Comparison of ENCODE assay signal across 8 cellular contexts in the genomic region with DNA sequence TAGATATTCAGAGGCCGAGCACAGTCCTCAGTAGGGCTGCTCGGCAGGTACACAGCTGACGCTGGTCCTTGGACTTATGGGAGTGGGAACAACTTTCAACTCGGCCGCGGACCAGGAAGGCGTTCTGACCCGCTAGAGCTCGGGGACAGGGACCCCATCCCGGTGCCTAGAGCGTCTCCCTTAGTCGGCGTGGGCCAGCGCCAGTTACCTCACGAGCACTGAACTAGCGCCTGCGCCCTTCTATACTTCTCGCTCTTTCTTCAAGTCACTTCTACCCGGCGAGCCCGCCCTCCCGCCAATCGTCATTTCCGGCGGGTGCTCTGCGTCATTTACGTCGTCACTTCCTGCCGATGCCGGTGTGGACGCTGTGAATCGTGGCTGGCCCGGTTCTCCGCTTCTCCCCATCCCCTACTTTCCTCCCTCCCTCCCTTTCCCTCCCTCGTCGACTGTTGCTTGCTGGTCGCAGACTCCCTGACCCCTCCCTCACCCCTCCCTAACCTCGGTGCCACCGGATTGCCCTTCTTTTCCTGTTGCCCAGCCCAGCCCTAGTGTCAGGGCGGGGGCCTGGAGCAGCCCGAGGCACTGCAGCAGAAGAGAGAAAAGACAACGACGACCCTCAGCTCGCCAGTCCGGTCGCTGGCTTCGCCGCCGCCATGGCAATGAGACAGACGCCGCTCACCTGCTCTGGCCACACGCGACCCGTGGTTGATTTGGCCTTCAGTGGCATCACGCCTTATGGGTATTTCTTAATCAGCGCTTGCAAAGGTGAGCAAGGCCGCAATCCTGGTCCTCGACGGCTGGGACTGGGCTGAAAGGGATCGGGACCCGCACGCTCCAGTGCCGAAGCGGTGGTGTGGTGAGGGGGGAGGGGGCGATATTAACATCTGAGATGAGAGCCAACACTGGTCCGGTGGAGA. TPM values are rescaled to one million over a fixed set of nuclear protein-coding genes. Genes with fewer than 3 reads are reported as not detected.
DNase-seq lines count a peak whose midpoint lies in the region; ATAC-seq, FAIRE-seq and TF ChIP-seq lines count a peak whose summit lies in the region.

A gene with protein sequence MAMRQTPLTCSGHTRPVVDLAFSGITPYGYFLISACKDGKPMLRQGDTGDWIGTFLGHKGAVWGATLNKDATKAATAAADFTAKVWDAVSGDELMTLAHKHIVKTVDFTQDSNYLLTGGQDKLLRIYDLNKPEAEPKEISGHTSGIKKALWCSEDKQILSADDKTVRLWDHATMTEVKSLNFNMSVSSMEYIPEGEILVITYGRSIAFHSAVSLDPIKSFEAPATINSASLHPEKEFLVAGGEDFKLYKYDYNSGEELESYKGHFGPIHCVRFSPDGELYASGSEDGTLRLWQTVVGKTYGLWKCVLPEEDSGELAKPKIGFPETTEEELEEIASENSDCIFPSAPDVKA (plus strand): TSS at position 333 of the 917 bp plus-strand sequence. CDS start 321 bp downstream, at position 654.

- H3K18ac ChIP-seq in H1 (ENCODE audit: extremely low read depth, low read length) (peak within 1 kb of the TSS; percentile 55; the same call in 1 of the 2 replicates), mesenchymal stem cell (ENCODE audit: low read depth in 1 of 2, low read length in 2 of 2) (peak within 1 kb of the TSS; percentile 87 to 90)

- H3K56ac ChIP-seq in H1 (replicated peaks; ENCODE audit: insufficient read length, low read depth, low read length) = peak within 1 kb of the TSS; percentile 97

- H3K4ac ChIP-seq in H1 (replicated peaks; ENCODE audit: insufficient read length, low read depth, low read length) (peak within 1 kb of the TSS; percentile 81), mesenchymal stem cell (ENCODE audit: low read depth in 1 of 2, low read length in 2 of 2) (peak within 1 kb of the TSS; percentile 66 to 95)

- H4K5ac ChIP-seq in H1 (ENCODE audit: insufficient read length, low read depth, low read length) = peak within 1 kb of the TSS; percentile 90

- H3K9me3 ChIP-seq in H1 (ENCODE audit: insufficient read depth in 2 of 2, low read depth in 1 of 2, low read length in 1 of 2) (no peaks in the 10 kb centered on the region), mesenchymal stem cell (ENCODE audit: control insufficient read depth, low read length) (no peaks in the 10 kb centered on the region)

- peak within 1 kb of the TSS; percentile 2 for H3K14ac ChIP-seq in H1 (ENCODE audit: insufficient read length)
- peak within 1 kb of the TSS in 1 of 2 experiments; percentile 91 for H3K14ac ChIP-seq in mesenchymal stem cell (ENCODE audit: low read length in 2 of 2)

- 1% methylated on average over 57 of the region's 66 CpGs; no CpG with 5 or more reads in 1 of the 2 experiments for WGBS in H1 (ENCODE audit: extremely low coverage in 1 of 2, insufficient coverage in 1 of 2, insufficient read length in 1 of 2, insufficient replicate concordance in 2 of 2, low coverage in 1 of 2, low lambda C conversion rate in 2 of 2, missing lambda C conversion rate in 1 of 2), 2 experiments
- WGBS in mesenchymal stem cell = under 1% methylated on average over 62 of the region's 66 CpGs

- TF ChIP-seq POLR2A in H1 (IDR thresholded peaks at IDR 0.05; ENCODE audit: control extremely low read depth in 1 of 2, low read depth in 2 of 2, low read length in 2 of 2) = peak; percentile 92 to 99

- H3K9ac ChIP-seq in H1 (replicated peaks in 1 of 4; ENCODE audit: extremely low read depth in 1 of 4, low read depth in 3 of 4, low read length in 3 of 4) = peak within 1 kb of the TSS; percentile 86 to 96 (median 92)
- H3K9ac ChIP-seq in mesenchymal stem cell (ENCODE audit: low read length) = peak within 1 kb of the TSS; percentile 99

- peaks cover 0 to under 1% (median 0%) of the 10 kb centered on the region in 4 experiments; a peak in 1 of 7 replicates for H3K4me1 ChIP-seq in H1 (replicated peaks in 1 of 4; ENCODE audit: control insufficient read depth in 3 of 4, insufficient read depth in 4 of 4, low read length in 3 of 4)
- peaks cover 4% of the 10 kb centered on the region for H3K4me1 ChIP-seq in mesenchymal stem cell (ENCODE audit: control insufficient read depth, insufficient read depth, low read depth, low read length)

- POLR2A ChIA-PET in H1 (lab: Charles Lee; ENCODE audit: partially characterized antibody) = interaction anchor here (0.6 to 3.0 kb wide), 17 partner anchors 9 to 1080 kb away, joined by 3 to 20 read pairs (median 5); a partner anchor contains a TSS

- H4K91ac ChIP-seq in H1 (replicated peaks; ENCODE audit: insufficient read length, low read length) (peak within 1 kb of the TSS; percentile 52), mesenchymal stem cell (ENCODE audit: low read length) (peak within 1 kb of the TSS; percentile 79)

- H2BK12ac ChIP-seq in H1 (ENCODE audit: low read depth, low read length) (peak within 1 kb of the TSS; percentile 56; the same call in 1 of the 2 replicates), mesenchymal stem cell (ENCODE audit: low read length in 2 of 2) (peak within 1 kb of the TSS in 1 of 2 experiments; percentile 15)

- peak within 1 kb of the TSS; percentile 78 to 91 for H3K4me2 ChIP-seq in H1 (ENCODE audit: insufficient read depth in 1 of 2, low read depth in 2 of 2, low read length in 2 of 2)
- H3K4me2 ChIP-seq in mesenchymal stem cell (ENCODE audit: low read length, poor library complexity, severe bottlenecking) = peak within 1 kb of the TSS; percentile 53

- H3K23ac ChIP-seq in H1 (ENCODE audit: insufficient read length) (no peak within 1 kb of the TSS), mesenchymal stem cell (ENCODE audit: low read length in 2 of 2) (peak within 1 kb of the TSS in 1 of 2 experiments; percentile 46)

- peak; percentile 91 for FAIRE-seq in HTR-8/SVneo (lab: Jason Lieb, UNC)
- peak; percentile 94 for FAIRE-seq in H1 (lab: Jason Lieb, UNC)

- H2BK5ac ChIP-seq in H1 (ENCODE audit: low read depth, low read length) = peak within 1 kb of the TSS; percentile 98
- H2BK5ac ChIP-seq in mesenchymal stem cell (ENCODE audit: low read depth, low read length, poor library complexity, severe bottlenecking) = peak within 1 kb of the TSS; percentile 78

- H2BK15ac ChIP-seq in H1 (ENCODE audit: low read length) (no peak within 1 kb of the TSS), mesenchymal stem cell (ENCODE audit: low read depth, poor library complexity, severe bottlenecking) (peak within 1 kb of the TSS; percentile 31)

- peaks cover 4% of the 10 kb centered on the region; the same call in 1 of the 2 replicates for H3K79me1 ChIP-seq in H1 (ENCODE audit: low read depth, low read length)
- no peaks in the 10 kb centered on the region for H3K79me1 ChIP-seq in mesenchymal stem cell (replicated peaks; ENCODE audit: low read length, poor library complexity, severe bottlenecking)

- DNase-seq in COLO829 (ENCODE audit: low spot score) (peak; percentile 91), HTR-8/SVneo (ENCODE audit: insufficient read length, low spot score) (peak; percentile 74), NOMO-1 treated with dmso at 0.1 percent for 144 hours (lab: John Stamatoyannopoulos, UW; ENCODE audit: unreplicated experiment) (peak; percentile 94), H1 (ENCODE audit: low read depth in 1 of 2, low spot score in 2 of 2) (peak; percentile 92 to 96), mesenchymal stem cell (peak; percentile 99)
- DNase-seq in activated CD8-positive, alpha-beta memory T cell treated with anti-CD3 and anti-CD28 coated beads for 48 hours (ENCODE audit: low read depth in 2 of 3, low spot score in 2 of 3) = peak; percentile 81 to 90 (median 88)
- DNase-seq in stimulated activated CD8-positive, alpha-beta memory T cell treated with anti-CD3 and anti-CD28 coated beads, Interleukin-12 subunit alpha, Interleukin-12 subunit beta, amount 100 ng/mL, for 4 hours (ENCODE audit: low read depth) = peak; percentile 94

- peak in 1 of 2 experiments; percentile 11; a peak in 1 of 3 replicates for TF ChIP-seq EP300 in H1 (IDR thresholded peaks at IDR 0.05; ENCODE audit: borderline replicate concordance in 1 of 2, low read depth in 2 of 2, low read length in 2 of 2)

- peaks cover 31 to 48% of the 10 kb centered on the region in 2 experiments for H3K79me2 ChIP-seq in H1 (ENCODE audit: control insufficient read depth in 1 of 2, insufficient read depth in 2 of 2, low read length in 2 of 2)

- 0 out of 2 replicates have a peak, but pooled peaks cover 2% of the 10 kb centered on the region for H3K23me2 ChIP-seq in H1 (ENCODE audit: low read depth, low read length)

- peak within 1 kb of the TSS; percentile 96 for H4K8ac ChIP-seq in H1 (ENCODE audit: extremely low read depth, insufficient read depth, low read length)
- H4K8ac ChIP-seq in mesenchymal stem cell (ENCODE audit: low read length) = peak within 1 kb of the TSS; percentile 87

- no peak within 1 kb of the TSS for H2BK20ac ChIP-seq in H1 (ENCODE audit: low read length)

- TF ChIP-seq RAD21 in H1 (IDR thresholded peaks at IDR 0.05 in 1 of 2, conservative IDR thresholded peaks at IDR 0.05 in 1 of 2; ENCODE audit: low read depth in 2 of 2, low read length in 2 of 2) = no peak

- H3K36me3 ChIP-seq in H1 (ENCODE audit: control insufficient read depth in 2 of 4, insufficient read depth in 4 of 4, low read length in 3 of 4) (peaks cover 2 to 33% (median 7%) of the 10 kb centered on the region in 4 experiments), mesenchymal stem cell (ENCODE audit: control insufficient read depth in 1 of 2, insufficient read depth in 2 of 2, low read depth in 1 of 2, low read length in 2 of 2) (peaks cover 3 to 25% of the 10 kb centered on the region in 2 experiments)

- no peak within 1 kb of the TSS for H2BK120ac ChIP-seq in H1 (replicated peaks; ENCODE audit: low read depth, low read length)
- peak within 1 kb of the TSS; percentile 21 for H2BK120ac ChIP-seq in mesenchymal stem cell (ENCODE audit: low read depth, low read length)

- H3K27ac ChIP-seq in H1 (ENCODE audit: low read depth, low read length) (peak within 1 kb of the TSS; percentile 96), mesenchymal stem cell (ENCODE audit: low read length, poor library complexity, severe bottlenecking) (peak within 1 kb of the TSS; percentile 90)

- peaks cover 6 to 12% of the 10 kb centered on the region in 2 experiments for H4K20me1 ChIP-seq in H1 (replicated peaks in 1 of 2; ENCODE audit: control insufficient read depth in 1 of 2, insufficient read depth in 2 of 2, low read length in 2 of 2)

- no peak within 1 kb of the TSS; the same call in 1 of the 2 replicates for H2AK5ac ChIP-seq in H1 (ENCODE audit: low read depth, low read length)
- H2AK5ac ChIP-seq in mesenchymal stem cell (ENCODE audit: low read length, severe bottlenecking) = peak within 1 kb of the TSS; percentile 26

- H3K4me3 ChIP-seq in H1 (ENCODE audit: extremely low read depth in 1 of 4, insufficient read depth in 2 of 4, low read depth in 3 of 4, low read length in 4 of 4) (peak within 1 kb of the TSS; percentile 79 to 90 (median 86)), mesenchymal stem cell (ENCODE audit: insufficient read depth in 1 of 2, low read depth in 1 of 2, low read length in 2 of 2) (peak within 1 kb of the TSS; percentile 92 to 99)

- CTCF ChIA-PET in H1 (lab: Charles Lee; ENCODE audit: partially characterized antibody) = interaction anchor here (1.2 to 1.8 kb wide), 2 partner anchors 17 to 56 kb away, joined by 3 to 9 read pairs; no protein-coding TSS in a partner anchor

- ATAC-seq in GM21367 (IDR thresholded peaks at IDR 0.05; ENCODE audit: unreplicated experiment) = peak; percentile 95

- no peaks in the 10 kb centered on the region for H3K27me3 ChIP-seq in H1 (replicated peaks in 1 of 4; ENCODE audit: control insufficient read depth in 3 of 4, extremely low read depth in 1 of 4, insufficient read depth in 3 of 4, low read length in 3 of 4)
- no peaks in the 10 kb centered on the region for H3K27me3 ChIP-seq in mesenchymal stem cell (ENCODE audit: control insufficient read depth in 1 of 2, insufficient read depth in 1 of 2, low read length in 2 of 2)

- no peak for TF ChIP-seq CTCF in H1 (IDR thresholded peaks at IDR 0.05; ENCODE audit: control extremely low read depth in 1 of 3, insufficient read depth in 1 of 3, low read depth in 1 of 3, low read length in 3 of 3)

- H2AFZ ChIP-seq in H1 (ENCODE audit: low read length) (peak within 1 kb of the TSS; percentile 84; the same call in 1 of the 2 replicates), mesenchymal stem cell (ENCODE audit: low read depth, low read length) (peak within 1 kb of the TSS; percentile 46)

RNA-seq across cellular contexts. Expression of the gene that starts here (rescaled TPM):
- total RNA-seq in H1 (2021; fragmentation: NEBNext Ultra II Directional; extraction: Animal tissue kit (Norgen Biotek cat#: 25700)) = 251 and 253 TPM in 2 replicates
- polyA plus RNA-seq in H1 (2011; rRNA removed) = 105 and 107 TPM in 2 replicates
- 162 TPM for polyA plus RNA-seq in H1 (2011; cell fraction: cytosol; rRNA removed)
- polyA plus RNA-seq in H1 (2011; cell fraction: nucleus; rRNA removed) = 69.0 TPM
- polyA plus RNA-seq in H1 (2012, experiment 1 of 2) = 150 to 207 TPM (median 159 TPM) in 4 replicates
- polyA plus RNA-seq in H1 (2012, experiment 2 of 2) = 143 TPM
- 182 TPM for polyA plus RNA-seq in H1 (2013, experiment 1 of 2)
- 150 TPM for polyA plus RNA-seq in H1 (2013, experiment 2 of 2)
- 116 and 142 TPM in 2 replicates for polyA minus RNA-seq in H1 (2011; rRNA and poly(A)+ RNA removed)
- 157 TPM for polyA minus RNA-seq in H1 (2011; cell fraction: cytosol; rRNA and poly(A)+ RNA removed)
- 73.8 TPM for polyA minus RNA-seq in H1 (2011; cell fraction: nucleus; rRNA and poly(A)+ RNA removed)
- polyA plus RNA-seq in mesenchymal stem cell (2013, experiment 1 of 2) = 205 TPM
- 207 TPM for polyA plus RNA-seq in mesenchymal stem cell (2013, experiment 2 of 2)

Comparison
In these comparisons a context has a peak if more than half of its experiments do, and no peak if none do; other contexts are left out.
1. Peak in every context shown above with its lines: DNase-seq, ATAC-seq, H3K4me3 ChIP-seq and H3K27ac ChIP-seq.